ENCODE assay signal across 8 cellular contexts in genomic region chr13:39035799-39036198, GRCh38. TPM values are rescaled to one million over a fixed set of nuclear protein-coding genes. Genes with fewer than 3 reads are reported as not detected.
DNase-seq lines count a peak whose midpoint lies in the region; ATAC-seq, FAIRE-seq and TF ChIP-seq lines count a peak whose summit lies in the region.

No MANE protein-coding gene starts in this region.

- no peaks in the 10 kb centered on the region for H3K9me3 Mint-ChIP-seq in activated naive CD4-positive, alpha-beta T cell treated with anti-CD3 and anti-CD28 coated beads, Interleukin-2, amount 10 ng/mL, durations not matched to agents 7 days and 5 days
- no peaks in the 10 kb centered on the region for H3K9me3 Mint-ChIP-seq in type B pancreatic cell

- peaks cover 10% of the 10 kb centered on the region for H3K36me3 ChIP-seq in adipocyte (ENCODE audit: control insufficient read depth, insufficient read depth, low read length, severe bottlenecking)
- H3K36me3 ChIP-seq in left lung: no peaks in the 10 kb centered on the region

- H3K27me3 ChIP-seq in adipocyte (replicated peaks; ENCODE audit: control insufficient read depth, insufficient read depth, low read length) (no peaks in the 10 kb centered on the region), left lung (no peaks in the 10 kb centered on the region)

- no peak for FAIRE-seq in D721Med (lab: Jason Lieb, UNC)

- peaks cover 62% of the 10 kb centered on the region for H3K4me1 Mint-ChIP-seq in activated naive CD4-positive, alpha-beta T cell treated with anti-CD3 and anti-CD28 coated beads, Interleukin-2, amount 10 ng/mL, durations not matched to agents 7 days and 5 days
- peaks cover 32% of the 10 kb centered on the region for H3K4me1 Mint-ChIP-seq in type B pancreatic cell (ENCODE audit: unreplicated experiment)

- H3K9me3 ChIP-seq in adipocyte (ENCODE audit: control insufficient read depth, low read length) (no peaks in the 10 kb centered on the region), left lung (no peaks in the 10 kb centered on the region)

- intact Hi-C loops in left lung (cut with DNase I): no loop called here

- H3K27me3 Mint-ChIP-seq in activated naive CD4-positive, alpha-beta T cell treated with anti-CD3 and anti-CD28 coated beads, Interleukin-2, amount 10 ng/mL, durations not matched to agents 7 days and 5 days: no peaks in the 10 kb centered on the region
- H3K27me3 Mint-ChIP-seq in type B pancreatic cell: no peaks in the 10 kb centered on the region

- peak overlapping the region; percentile 92 for H3K9ac ChIP-seq in adipocyte (ENCODE audit: low read length)

- no peak overlapping the region for H3K27ac ChIP-seq in left lung

- no peak for DNase-seq in activated naive CD4-positive, alpha-beta T cell treated with anti-CD3 and anti-CD28 coated beads, Interleukin-2, amount 10 ng/mL, durations not matched to agents 7 days and 5 days
- DNase-seq in activated naive CD4-positive, alpha-beta T cell (lab: John Stamatoyannopoulos, UW): no peak
- DNase-seq in adipocyte (ENCODE audit: low read depth) (peak; percentile 4), left lung (no peak), type B pancreatic cell (ENCODE audit: extremely low spot score, unreplicated experiment) (no peak), MV-4-11 (lab: John Stamatoyannopoulos, UW) (no peak), D721Med (ENCODE audit: insufficient read length, low spot score) (no peak)

- peak overlapping the region; percentile 99 for H3K4me3 ChIP-seq in adipocyte (ENCODE audit: low read length)
- H3K4me3 ChIP-seq in left lung: peak overlapping the region; percentile 90 to 91

- CTCF ChIA-PET in activated naive CD4-positive, alpha-beta T cell treated with anti-CD3 and anti-CD28 coated beads, Interleukin-2, amount 10 ng/mL, durations not matched to agents 7 days and 5 days (lab: Charles Lee): interaction anchor here (0.5 to 1.1 kb wide), 2 partner anchors 14 to 53 kb away, joined by 4 read pairs; no protein-coding TSS in a partner anchor

- ATAC-seq in left lung: no peak
- ATAC-seq in HG03457 (IDR thresholded peaks at IDR 0.05; ENCODE audit: unreplicated experiment): no peak

- H3K36me3 Mint-ChIP-seq in activated naive CD4-positive, alpha-beta T cell treated with anti-CD3 and anti-CD28 coated beads, Interleukin-2, amount 10 ng/mL, durations not matched to agents 7 days and 5 days: peaks cover 17% of the 10 kb centered on the region
- peaks cover 4% of the 10 kb centered on the region for H3K36me3 Mint-ChIP-seq in type B pancreatic cell

- no peak overlapping the region for H3K27ac Mint-ChIP-seq in activated naive CD4-positive, alpha-beta T cell treated with anti-CD3 and anti-CD28 coated beads, Interleukin-2, amount 10 ng/mL, durations not matched to agents 7 days and 5 days
- peak overlapping the region; percentile 84 for H3K27ac Mint-ChIP-seq in type B pancreatic cell

- H3K4me3 Mint-ChIP-seq in activated naive CD4-positive, alpha-beta T cell treated with anti-CD3 and anti-CD28 coated beads, Interleukin-2, amount 10 ng/mL, durations not matched to agents 7 days and 5 days: peak overlapping the region; percentile 96
- H3K4me3 Mint-ChIP-seq in type B pancreatic cell: peak overlapping the region; percentile 97

- TF ChIP-seq CTCF in left lung (IDR thresholded peaks at IDR 0.05) (no peak), type B pancreatic cell (conservative IDR thresholded peaks at IDR 0.05) (no peak), D721Med (IDR thresholded peaks at IDR 0.05; ENCODE audit: insufficient read depth, missing control alignments) (no peak)

- H3K4me1 ChIP-seq in adipocyte (ENCODE audit: control insufficient read depth, insufficient read depth, low read length) (peaks cover 36% of the 10 kb centered on the region), left lung (peaks cover 10 to 51% of the 10 kb centered on the region in 2 donors)

RNA-seq across cellular contexts. Expression of gene PROSER1, which starts 2.1 kb away (rescaled TPM):
- total RNA-seq in left lung (10 to 100 TPM; 28.3 to 38.4 TPM), type B pancreatic cell (ENCODE audit: low replicate concordance) (40.9 TPM in 2 replicates)

RNA-seq across cellular contexts. Expression of gene NHLRC3, which starts 2.5 kb away (rescaled TPM):
- total RNA-seq in left lung (10 to 100 TPM; 26.2 to 28.5 TPM), type B pancreatic cell (ENCODE audit: low replicate concordance) (17.3 and 24.8 TPM in 2 replicates)

RNA-seq across cellular contexts. Expression of gene STOML3, which starts 45.2 kb away (rescaled TPM):
- total RNA-seq in left lung (1 to 10 TPM in 1 of 2 donors, not detected in 1; 2.8 TPM), type B pancreatic cell (ENCODE audit: low replicate concordance) (0.56 TPM in 1 of 2 replicates, not detected in the other)
